24 cellular contexts compared by ENCODE assay signal in the genomic region with DNA sequence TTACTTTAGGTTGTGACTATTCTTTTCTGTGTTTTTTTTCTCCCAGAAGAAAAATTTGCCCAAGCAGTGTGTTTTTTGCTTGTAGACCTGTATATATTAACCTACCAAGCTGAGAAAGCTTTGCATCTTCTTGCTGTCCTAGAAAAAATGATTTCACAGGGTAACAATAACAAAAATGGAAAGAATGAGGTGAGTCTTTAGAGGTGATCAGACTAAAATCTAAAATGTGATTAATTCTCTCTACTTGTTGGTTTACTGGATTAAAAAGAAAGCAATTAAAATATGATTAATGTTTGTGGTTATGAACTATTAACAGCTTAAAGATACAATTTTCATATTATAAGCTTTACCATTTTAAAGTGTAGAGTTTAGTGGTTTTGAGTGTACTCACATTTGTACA.
"Had no signal": no experiment of that assay in that cellular context is flagged by ENCODE, and none has a peak within 500 bp of the region (broad histone marks: within the 10 kb centered on the region; RNA-seq: fewer than 3 reads in every experiment).

No MANE protein-coding gene starts in this region.

- H3K27me3 Mint-ChIP-seq: naive B cell; stimulated activated memory B cell treated with anti-CD40 and anti-IgM and Interleukin-4, amounts not matched to agents 10 μg/mL and 1 μg/mL and 100 μg/mL, for 72 hours; stimulated activated naive CD8-positive, alpha-beta T cell treated with anti-CD3 and anti-CD28 coated beads, Interleukin-15, amount 100 ng/mL, for 72 hours; type B pancreatic cell had no signal

- DNase-seq: islet precursor cell; left ventricle myocardium inferior; mesendoderm; naive B cell; natural killer cell; nephron progenitor cell; occipital lobe; psoas muscle; right lobe of liver; stimulated activated CD4-positive, alpha-beta T cell treated with anti-CD3 and anti-CD28 coated beads, Interleukin-1b, Interleukin-23, amount 100 ng/mL, for 48 hours; stimulated activated CD4-positive, alpha-beta T cell treated with anti-CD3 and anti-CD28 coated beads, Interleukin-2, amount 100 ng/mL, for 48 hours; stimulated activated CD4-positive, alpha-beta T cell treated with anti-CD3 and anti-CD28 coated beads, Interleukin-4, amount 100 ng/mL, for 4 hours; stimulated activated CD8-positive, alpha-beta memory T cell treated with anti-CD3 and anti-CD28 coated beads, Interleukin-4, amount 100 ng/mL, for 48 hours; stimulated activated naive CD4-positive, alpha-beta T cell treated with Interleukin-2 at 50 U/mL for 16 hours; stimulated activated naive CD8-positive, alpha-beta T cell treated with anti-CD3 and anti-CD28 coated beads, Interleukin-15, amount 100 ng/mL, for 72 hours; substantia nigra; uterus had no signal

- H3K4me3 Mint-ChIP-seq: mesothelial cell of epicardium; naive B cell; natural killer cell; nephron progenitor cell; neural progenitor cell; stimulated activated memory B cell treated with anti-CD40 and anti-IgM and Interleukin-4, amounts not matched to agents 10 μg/mL and 1 μg/mL and 100 μg/mL, for 72 hours; stimulated activated naive CD8-positive, alpha-beta T cell treated with anti-CD3 and anti-CD28 coated beads, Interleukin-15, amount 100 ng/mL, for 72 hours; type B pancreatic cell had no signal

- H3K27ac Mint-ChIP-seq: mesothelial cell of epicardium; natural killer cell; nephron progenitor cell; neural progenitor cell; stimulated activated memory B cell treated with anti-CD40 and anti-IgM and Interleukin-4, amounts not matched to agents 10 μg/mL and 1 μg/mL and 100 μg/mL, for 72 hours; type B pancreatic cell had no signal

- H3K4me1 Mint-ChIP-seq: naive B cell; natural killer cell; nephron progenitor cell; neural progenitor cell; stimulated activated memory B cell treated with anti-CD40 and anti-IgM and Interleukin-4, amounts not matched to agents 10 μg/mL and 1 μg/mL and 100 μg/mL, for 72 hours had no signal

- H3K9me3 ChIP-seq: left ventricle myocardium inferior, neutrophil, psoas muscle, right atrium auricular region, right lobe of liver, tibial nerve, uterus had no signal

- ATAC-seq: natural killer cell; psoas muscle; right lobe of liver; stimulated activated memory B cell treated with anti-CD40 and anti-IgM and Interleukin-4, amounts not matched to agents 10 μg/mL and 1 μg/mL and 100 μg/mL, for 72 hours; stimulated activated naive CD8-positive, alpha-beta T cell treated with anti-CD3 and anti-CD28 coated beads, Interleukin-15, amount 100 ng/mL, for 72 hours had no signal
